ENCODE assay signal across 9 cellular contexts in genomic region chr4:158850800-158851644, GRCh38.
A peak's percentile ranks its signal among the peaks of the same experiment; 100 is the strongest.
DNase-seq lines count a peak whose midpoint lies in the region; ATAC-seq, FAIRE-seq and TF ChIP-seq lines count a peak whose summit lies in the region.
"Had no signal": no experiment of that assay in that cellular context is flagged by ENCODE, and none has a peak within 500 bp of the region (broad histone marks: within the 10 kb centered on the region; RNA-seq: fewer than 3 reads in every experiment).

No MANE protein-coding gene starts in this region.

- no peaks in the 10 kb centered on the region for H3K9me3 ChIP-seq in CD4-positive, alpha-beta T cell (ENCODE audit: control insufficient read depth, low read length)
- no peaks in the 10 kb centered on the region for H3K9me3 ChIP-seq in HCT116 (ENCODE audit: control insufficient read depth in 1 of 2, insufficient read depth in 1 of 2, low read depth in 1 of 2, low read length in 2 of 2)
- H3K9me3 ChIP-seq in stomach: no peaks in the 10 kb centered on the region

- no peak overlapping the region for H3K9ac ChIP-seq in HCT116 (ENCODE audit: low read length)

- RAD21 ChIA-PET in HCT116 (lab: Charles Lee; ENCODE audit: low non-redundant PET in 1 of 2, low total read pairs in 2 of 2, uncharacterized antibody in 2 of 2, unreplicated experiment in 2 of 2): no interaction called here

- H3K27me3 Mint-ChIP-seq in CD4-positive, alpha-beta T cell: no peaks in the 10 kb centered on the region

- H3K4me3 ChIP-seq in HCT116 (replicated peaks in 1 of 2; ENCODE audit: low read depth in 1 of 2, low read length in 2 of 2) (no peak overlapping the region), stomach (no peak overlapping the region)

- no peak overlapping the region for H3K4me2 ChIP-seq in HCT116 (ENCODE audit: low read length)

- WGBS in stomach, 5 donors: 62 to 72% (median 68%) methylated on average over 7 of the region's 7 CpGs

- no peaks in the 10 kb centered on the region for H3K9me3 Mint-ChIP-seq in CD4-positive, alpha-beta T cell
- H3K9me3 Mint-ChIP-seq: IgD-negative memory B cell had no signal

- CTCF ChIA-PET in CD4-positive, alpha-beta T cell (lab: Charles Lee): interaction anchor here (0.6 to 1.4 kb wide), 3 partner anchors 23 to 121 kb away, joined by 3 to 5 read pairs (median 3); no protein-coding TSS in a partner anchor
- CTCF ChIA-PET in HCT116 (lab: Charles Lee): interaction anchor here (0.6 to 1.3 kb wide), 11 partner anchors 11 to 595 kb away, joined by 3 to 5 read pairs (median 3); no protein-coding TSS in a partner anchor

- peaks cover 12% of the 10 kb centered on the region for H3K4me1 Mint-ChIP-seq in CD4-positive, alpha-beta T cell (ENCODE audit: low read depth)

- POLR2A ChIA-PET in CD4-positive, alpha-beta T cell (lab: Charles Lee): interaction anchor here (1.3 to 1.8 kb wide), 2 partner anchors 82 to 128 kb away, joined by 4 to 7 read pairs; partner anchors contain the start of genes FNIP2 and PPID
- POLR2A ChIA-PET in HCT116 (lab: Charles Lee): no interaction called here

- TF ChIP-seq RAD21 in HCT116 (IDR thresholded peaks at IDR 0.05; ENCODE audit: low read depth): peak; percentile 65

- H3K27ac ChIP-seq in CD4-positive, alpha-beta T cell (ENCODE audit: low read depth, low read length): no peak overlapping the region
- H3K27ac ChIP-seq in HCT116 (ENCODE audit: low read depth, low read length) (no peak overlapping the region), stomach (peak overlapping the region in 2 of 5 donors; percentile 46 to 48)

- no peak for TF ChIP-seq EP300 in stomach (IDR thresholded peaks at IDR 0.05)

- H3K36me3 ChIP-seq in HCT116 (ENCODE audit: control insufficient read depth in 1 of 2, insufficient read depth in 2 of 2, low read length in 2 of 2) (no peaks in the 10 kb centered on the region), stomach (peaks cover 4 to 53% (median 39%) of the 10 kb centered on the region in 4 donors)

- TF ChIP-seq POLR2A in HCT116 (IDR thresholded peaks at IDR 0.05; ENCODE audit: borderline replicate concordance, extremely low read depth, insufficient read depth, insufficient read length) (no peak), stomach (IDR thresholded peaks at IDR 0.05) (no peak), GM12891 (IDR thresholded peaks at IDR 0.05; ENCODE audit: low read depth, low read length) (no peak)

- H3K4me1 ChIP-seq in HCT116 (ENCODE audit: control insufficient read depth in 1 of 2, insufficient read depth in 2 of 2, low read length in 2 of 2) (no peaks in the 10 kb centered on the region), stomach (peaks cover 0 to 9% (median 7%) of the 10 kb centered on the region in 4 donors)

- peak; percentile 79 for TF ChIP-seq CTCF in CD4-positive, alpha-beta T cell (IDR thresholded peaks at IDR 0.05)
- TF ChIP-seq CTCF in HCT116 (IDR thresholded peaks at IDR 0.05 in 2 of 3, conservative IDR thresholded peaks at IDR 0.05 in 1 of 3; ENCODE audit: borderline replicate concordance in 1 of 3, insufficient read depth in 1 of 3, low read depth in 2 of 3, low read length in 2 of 3) (peak; percentile 55 to 71 (median 66); a peak in 5 of 6 replicates), stomach (IDR thresholded peaks at IDR 0.05) (peak in 5 of 7 experiments; percentile 30 to 76 (median 68))

- no peak overlapping the region for H3K4me3 Mint-ChIP-seq in CD4-positive, alpha-beta T cell
- H3K4me3 Mint-ChIP-seq: IgD-negative memory B cell had no signal

- no peaks in the 10 kb centered on the region for H3K27me3 ChIP-seq in CD4-positive, alpha-beta T cell (ENCODE audit: control insufficient read depth, insufficient read depth, low read length)
- H3K27me3 ChIP-seq in HCT116 (ENCODE audit: insufficient read depth, low read length): no peaks in the 10 kb centered on the region
- H3K27me3 ChIP-seq in stomach: no peaks in the 10 kb centered on the region

- no peaks in the 10 kb centered on the region for H3K36me3 Mint-ChIP-seq in CD4-positive, alpha-beta T cell (ENCODE audit: low read depth)
- H3K36me3 Mint-ChIP-seq: IgD-negative memory B cell had no signal

- no peak overlapping the region for H2AFZ ChIP-seq in HCT116 (ENCODE audit: low read depth, low read length, poor library complexity, severe bottlenecking)

- peak; percentile 37 for ATAC-seq in CD4-positive, alpha-beta T cell (ENCODE audit: poor library complexity)
- ATAC-seq in HCT116 (no peak), GM21515 (IDR thresholded peaks at IDR 0.05; ENCODE audit: unreplicated experiment) (no peak)

- BruUV-seq in HCT116 (replicated peaks; lab: Mats Ljungman, UMichigan): no TSS peak

- no peaks in the 10 kb centered on the region for H3K79me2 ChIP-seq in HCT116 (ENCODE audit: insufficient read depth, low read length)

- H3K27ac Mint-ChIP-seq in CD4-positive, alpha-beta T cell: peak overlapping the region; percentile 3
- H3K27ac Mint-ChIP-seq: IgD-negative memory B cell had no signal

- intact Hi-C loops in CD4-positive, alpha-beta T cell (cut with DNase I, micrococcal nuclease): loop anchor here (1.0 to 10.0 kb wide), 3 partner anchors 121 to 599 kb away; no protein-coding TSS in a partner anchor
- intact Hi-C loops in HCT116 (cut with micrococcal nuclease) (loop anchor here (1.0 to 5.0 kb wide), 3 partner anchors 122 to 594 kb away; no protein-coding TSS in a partner anchor), stomach (cut with DNase I; ENCODE audit: low total_unique reads) (loop anchor here (5.0 kb wide), 1 partner anchor 119 kb away; no protein-coding TSS in a partner anchor)

- no peak for FAIRE-seq in GM12891 (lab: Jason Lieb, UNC)

- no peaks in the 10 kb centered on the region for H3K9me2 ChIP-seq in HCT116 (ENCODE audit: insufficient read depth)

- no peaks in the 10 kb centered on the region for H4K20me1 ChIP-seq in HCT116 (ENCODE audit: insufficient read depth)

- no peak for DNase-seq in CD4-positive, alpha-beta T cell
- DNase-seq in HCT116 (ENCODE audit: low read depth, low spot score) (peak; percentile 15), SKM-1 treated with dmso at 0.1 percent for 144 hours (lab: John Stamatoyannopoulos, UW; ENCODE audit: unreplicated experiment) (peak; percentile 22), foreskin melanocyte (peak; percentile 21), stomach (no peak), GM12891 (ENCODE audit: insufficient read length, low spot score) (no peak)
- DNase-seq in activated CD8-positive, alpha-beta memory T cell treated with anti-CD3 and anti-CD28 coated beads, Interleukin-2, amount 50 U/mL, for 48 hours: no peak

TF ChIP-seq in HCT116, 20 proteins besides CTCF, POLR2A, EP300 and RAD21 (continues in another document):
- TF ChIP-seq CEBPB (IDR thresholded peaks at IDR 0.05; ENCODE audit: low read depth) (no peak), CBX3 (IDR thresholded peaks at IDR 0.05; ENCODE audit: low read depth) (no peak), SIN3A (IDR thresholded peaks at IDR 0.05; ENCODE audit: low read depth) (no peak), ATF3 (IDR thresholded peaks at IDR 0.05) (no peak), EZH2phosphoT487 (IDR thresholded peaks at IDR 0.05; ENCODE audit: borderline replicate concordance) (no peak), ZFX (IDR thresholded peaks at IDR 0.05) (no peak), ZBTB33 (IDR thresholded peaks at IDR 0.05; ENCODE audit: extremely low read depth, insufficient replicate concordance, low read length) (no peak)

TF ChIP-seq in GM12891, 5 proteins besides CTCF, POLR2A, EP300 and RAD21:
- TF ChIP-seq POU2F2 (IDR thresholded peaks at IDR 0.05; ENCODE audit: low read depth, low read length) (no peak), POLR2AphosphoS5 (IDR thresholded peaks at IDR 0.05; ENCODE audit: low read depth, low read length) (no peak), PAX5 (IDR thresholded peaks at IDR 0.05; ENCODE audit: insufficient read depth, low read length, severe bottlenecking) (no peak), SPI1 (IDR thresholded peaks at IDR 0.05; ENCODE audit: low read depth, low read length) (no peak), TAF1 (IDR thresholded peaks at IDR 0.05; ENCODE audit: low read depth, low read length) (no peak)
TF ChIP-seq in GM12891: peak in this region for 0.

Comparison
In these comparisons a context has a peak if more than half of its experiments do, and no peak if none do; other contexts are left out.
1. DNase-seq: peak in HCT116 (single experiment), SKM-1 treated with dmso at 0.1 percent for 144 hours (single experiment) and foreskin melanocyte (single experiment); none in CD4-positive, alpha-beta T cell (0 of 10), stomach (single experiment), GM12891 (single experiment) and activated CD8-positive, alpha-beta memory T cell treated with anti-CD3 and anti-CD28 coated beads, Interleukin-2, amount 50 U/mL, for 48 hours (single experiment).
2. Peak in every context shown above with its lines, with median percentiles within 50 percentile points of each other: CTCF ChIP-seq.